Comparison of ENCODE assay signal across 25 cellular contexts in the genomic region with DNA sequence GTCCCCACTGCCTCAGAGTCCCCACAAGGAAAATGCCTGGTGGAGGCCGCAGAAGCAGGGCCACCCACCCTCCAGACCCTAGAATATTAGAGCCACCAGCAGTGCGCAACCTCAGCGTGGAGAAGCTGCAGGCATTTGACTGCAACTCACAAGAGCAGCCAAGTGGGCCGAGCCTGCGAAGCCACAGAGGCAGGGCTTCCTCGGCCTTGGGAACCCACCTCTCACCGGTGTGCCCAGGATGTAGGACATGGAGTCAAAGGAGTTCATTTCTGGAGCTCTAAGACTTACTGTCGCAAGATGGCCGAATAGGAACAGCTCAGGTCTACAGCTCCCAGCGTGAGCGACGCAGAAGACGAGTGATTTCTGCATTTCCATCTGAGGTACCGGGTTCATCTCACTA.
DNase-seq lines count a peak whose midpoint lies in the region; TF ChIP-seq lines count a peak whose summit lies in the region.
"Had no signal": no experiment of that assay in that cellular context is flagged by ENCODE, and none has a peak within 500 bp of the region (broad histone marks: within the 10 kb centered on the region; RNA-seq: fewer than 3 reads in every experiment).

No MANE protein-coding gene starts in this region.

- H3K4me1 ChIP-seq in HUES64 (ENCODE audit: insufficient read depth, low read length) = 0 out of 2 replicates have a peak, but pooled peaks cover 8% of the 10 kb centered on the region
- peaks cover 0 to 30% (median 5%) of the 10 kb centered on the region in 3 donors for H3K4me1 ChIP-seq in esophagus squamous epithelium
- H3K4me1 ChIP-seq: A549, lower lobe of right lung, upper lobe of left lung had no signal

- H3K9me3 ChIP-seq in HUES64 (ENCODE audit: insufficient read depth, low read depth, low read length) (no peaks in the 10 kb centered on the region), esophagus squamous epithelium (no peaks in the 10 kb centered on the region)
- H3K9me3 ChIP-seq: A549, lower lobe of right lung, upper lobe of left lung had no signal

- H3K27ac Mint-ChIP-seq in Calu3 (ENCODE audit: unreplicated experiment) = no peak overlapping the region
- H3K27ac Mint-ChIP-seq in mesothelial cell of epicardium = no peak overlapping the region
- H3K27ac Mint-ChIP-seq: activated CD8-positive, alpha-beta T cell treated with anti-CD3 and anti-CD28 coated beads, Interleukin-2, amount 10 ng/mL, durations not matched to agents 7 days and 5 days; activated naive CD8-positive, alpha-beta T cell treated with anti-CD3 and anti-CD28 coated beads, Interleukin-2, amount 50 U/mL, for 24 hours; CD8-positive, alpha-beta memory T cell had no signal

- H3K27me3 ChIP-seq in HUES64 (ENCODE audit: insufficient read depth, low read length) (no peaks in the 10 kb centered on the region), esophagus squamous epithelium (no peaks in the 10 kb centered on the region)
- H3K27me3 ChIP-seq: upper lobe of left lung had no signal

- CTCF ChIA-PET in Calu3 (lab: Charles Lee) = no interaction called here

- intact Hi-C loops in Calu3 (cut with micrococcal nuclease; ENCODE audit: unreplicated experiment) = loop anchor here (10.0 kb wide), 2 partner anchors 397 to 437 kb away; a partner anchor contains a TSS
- intact Hi-C loops in esophagus squamous epithelium (cut with DNase I) = no loop called here

- H3K4me3 Mint-ChIP-seq in Calu3 (ENCODE audit: low read depth, unreplicated experiment) = peak overlapping the region; percentile 52
- peak overlapping the region; percentile 61 for H3K4me3 Mint-ChIP-seq in mesothelial cell of epicardium
- H3K4me3 Mint-ChIP-seq: activated CD8-positive, alpha-beta T cell treated with anti-CD3 and anti-CD28 coated beads, Interleukin-2, amount 10 ng/mL, durations not matched to agents 7 days and 5 days; activated naive CD8-positive, alpha-beta T cell treated with anti-CD3 and anti-CD28 coated beads, Interleukin-2, amount 50 U/mL, for 24 hours; CD8-positive, alpha-beta memory T cell had no signal

- WGBS in HUES64 = 76% methylated on average over 13 of the region's 14 CpGs
- WGBS in esophagus squamous epithelium, 2 donors = 93 to 100% methylated on average over 1 to 13 of the region's 14 CpGs

- H3K36me3 ChIP-seq in HUES64 (ENCODE audit: insufficient read depth, low read length) (no peaks in the 10 kb centered on the region), esophagus squamous epithelium (no peaks in the 10 kb centered on the region)
- H3K36me3 ChIP-seq: lower lobe of right lung, upper lobe of left lung had no signal

- H3K36me3 Mint-ChIP-seq in Calu3 (ENCODE audit: insufficient read depth, unreplicated experiment) (peaks cover 14% of the 10 kb centered on the region), mesothelial cell of epicardium (peaks cover 3% of the 10 kb centered on the region)

- peak overlapping the region; percentile 67 for H3K9ac ChIP-seq in HUES64 (ENCODE audit: low read depth, low read length)

- no peak for TF ChIP-seq CTCF in Calu3 (IDR thresholded peaks at IDR 0.05; ENCODE audit: unreplicated experiment)
- TF ChIP-seq CTCF in esophagus squamous epithelium (IDR thresholded peaks at IDR 0.05) = no peak
- no peak for TF ChIP-seq CTCF in mesothelial cell of epicardium (IDR thresholded peaks at IDR 0.05; ENCODE audit: unreplicated experiment)

- H3K9me3 Mint-ChIP-seq in Calu3 (ENCODE audit: low read depth, unreplicated experiment) (peaks cover 7% of the 10 kb centered on the region), mesothelial cell of epicardium (peaks cover 10% of the 10 kb centered on the region)
- H3K9me3 Mint-ChIP-seq: activated naive CD8-positive, alpha-beta T cell treated with anti-CD3 and anti-CD28 coated beads, Interleukin-2, amount 50 U/mL, for 24 hours had no signal

- BruUV-seq in Calu3 (replicated peaks; lab: Mats Ljungman, UMichigan) = no TSS peak

- DNase-seq in Calu3 (no peak), esophagus squamous epithelium (lab: John Stamatoyannopoulos, UW) (no peak), mesothelial cell of epicardium (ENCODE audit: low spot score in 2 of 2, unreplicated experiment in 2 of 2) (no peak), NCI-H2171 (lab: John Stamatoyannopoulos, UW) (no peak), NCI-H1417 treated with DMSO at 0.1 percent for 48 hours (lab: John Stamatoyannopoulos, UW) (no peak), DMS153 treated with DMSO at 0.1 percent for 48 hours (lab: John Stamatoyannopoulos, UW; ENCODE audit: unreplicated experiment) (no peak), dermis blood vessel endothelial cell (no peak)
- DNase-seq: activated CD8-positive, alpha-beta T cell treated with anti-CD3 and anti-CD28 coated beads, Interleukin-2, amount 10 ng/mL, durations not matched to agents 7 days and 5 days; activated effector memory CD4-positive, alpha-beta T cell treated with anti-CD3 and anti-CD28 coated beads, Interleukin-2, amount 50 U/mL, for 16 hours; activated naive CD8-positive, alpha-beta T cell treated with anti-CD3 and anti-CD28 coated beads, Interleukin-2, amount 50 U/mL, for 24 hours; CD8-positive, alpha-beta memory T cell; cerebellar nuclear complex; DMS79; effector CD8-positive, alpha-beta T cell; erythroblast; foreskin fibroblast; HCEC 1CT; lower lobe of right lung; NCI-H1417; NCI-H510A treated with DMSO at 0.1 percent for 48 hours; nucleus accumbens had no signal

- H3K27ac ChIP-seq in HUES64 (ENCODE audit: low read depth, low read length) (no peak overlapping the region; the same call in 1 of the 2 replicates), esophagus squamous epithelium (no peak overlapping the region)
- H3K27ac ChIP-seq: A549, lower lobe of right lung, upper lobe of left lung had no signal

- H3K27me3 Mint-ChIP-seq in Calu3 (ENCODE audit: unreplicated experiment) (no peaks in the 10 kb centered on the region), mesothelial cell of epicardium (ENCODE audit: low read depth) (peaks cover under 1% of the 10 kb centered on the region)

- peak overlapping the region; percentile 49 for H3K4me3 ChIP-seq in HUES64 (ENCODE audit: low read length)
- H3K4me3 ChIP-seq in esophagus squamous epithelium = peak overlapping the region; percentile 1 to 41 (median 20)
- H3K4me3 ChIP-seq: A549, GM12878, lower lobe of right lung, upper lobe of left lung had no signal

- no peak for TF ChIP-seq POLR2A in esophagus squamous epithelium (IDR thresholded peaks at IDR 0.05)

- H3K4me1 Mint-ChIP-seq in Calu3 (ENCODE audit: low read depth, unreplicated experiment) = peaks cover 37% of the 10 kb centered on the region
- peaks cover 2% of the 10 kb centered on the region for H3K4me1 Mint-ChIP-seq in mesothelial cell of epicardium
- H3K4me1 Mint-ChIP-seq: activated naive CD8-positive, alpha-beta T cell treated with anti-CD3 and anti-CD28 coated beads, Interleukin-2, amount 50 U/mL, for 24 hours; CD8-positive, alpha-beta memory T cell had no signal
